8 cellular contexts compared by ENCODE assay signal in genomic region chr4:16001484-16001858, GRCh38.
DNase-seq lines count a peak whose midpoint lies in the region; ATAC-seq and TF ChIP-seq lines count a peak whose summit lies in the region.

No MANE protein-coding gene starts in this region.

- no peak overlapping the region for H3K27ac Mint-ChIP-seq in central memory CD8-positive, alpha-beta T cell (ENCODE audit: low read depth)

- no peaks in the 10 kb centered on the region for H3K4me1 Mint-ChIP-seq in central memory CD8-positive, alpha-beta T cell

- DNase-seq in ACHN (peak; percentile 72), GM13976 (ENCODE audit: low spot score) (peak; percentile 78), NCI-H146 treated with DMSO at 0.1 percent for 48 hours (lab: John Stamatoyannopoulos, UW; ENCODE audit: unreplicated experiment) (peak; percentile 22), UCSD-AML1 (lab: John Stamatoyannopoulos, UW; ENCODE audit: unreplicated experiment) (peak; percentile 76), kidney tubule cell (ENCODE audit: low spot score) (peak; percentile 86)
- DNase-seq in central memory CD8-positive, alpha-beta T cell (ENCODE audit: low spot score in 2 of 2) = peak; percentile 23 to 47
- DNase-seq in stimulated activated CD4-positive, alpha-beta T cell treated with anti-CD3 and anti-CD28 coated beads, Interleukin-4, amount 100 ng/mL, for 24 hours = peak; percentile 50

- TF ChIP-seq CTCF in GM13976 (IDR thresholded peaks at IDR 0.05; ENCODE audit: borderline replicate concordance, control extremely low read depth, extremely low read depth, insufficient read depth, missing control alignments) = peak; percentile 72

- H3K4me3 Mint-ChIP-seq in central memory CD8-positive, alpha-beta T cell = no peak overlapping the region

- peaks cover 10% of the 10 kb centered on the region for H3K27me3 Mint-ChIP-seq in central memory CD8-positive, alpha-beta T cell

- ATAC-seq in HG02798 (IDR thresholded peaks at IDR 0.05; ENCODE audit: poor library complexity, unreplicated experiment) = peak; percentile 95
- peak; percentile 76 for ATAC-seq in central memory CD8-positive, alpha-beta T cell (replicated peaks; ENCODE audit: extremely low read depth, poor library complexity, severe bottlenecking)

- no peaks in the 10 kb centered on the region for H3K9me3 Mint-ChIP-seq in central memory CD8-positive, alpha-beta T cell

- in situ Hi-C loops in ACHN (cut with HindIII; ENCODE audit: low pct_ligation_motif_present, low pct_unique_long_range_greater_than_20kb, low sequenced_read_pairs) = no loop called here
- in situ Hi-C loops in GM13976 (cut with MboI; ENCODE audit: low sequenced_read_pairs, unreplicated experiment) = loop anchor here (10.0 kb wide), 1 partner anchor 197 kb away; no protein-coding TSS in a partner anchor

- no peaks in the 10 kb centered on the region for H3K36me3 Mint-ChIP-seq in central memory CD8-positive, alpha-beta T cell (ENCODE audit: insufficient read depth)

Comparison
In these comparisons a context has a peak if more than half of its experiments do, and no peak if none do; other contexts are left out.
1. Peak in every context shown above with its lines: DNase-seq and ATAC-seq.
2. DNase-seq: peak in every context shown above with its lines; median percentile 86 in kidney tubule cell; 78 in GM13976; 76 in UCSD-AML1; 72 in ACHN; 50 in stimulated activated CD4-positive, alpha-beta T cell treated with anti-CD3 and anti-CD28 coated beads, Interleukin-4, amount 100 ng/mL, for 24 hours; 35 in central memory CD8-positive, alpha-beta T cell; 22 in NCI-H146 treated with DMSO at 0.1 percent for 48 hours.